In the genomic region with DNA sequence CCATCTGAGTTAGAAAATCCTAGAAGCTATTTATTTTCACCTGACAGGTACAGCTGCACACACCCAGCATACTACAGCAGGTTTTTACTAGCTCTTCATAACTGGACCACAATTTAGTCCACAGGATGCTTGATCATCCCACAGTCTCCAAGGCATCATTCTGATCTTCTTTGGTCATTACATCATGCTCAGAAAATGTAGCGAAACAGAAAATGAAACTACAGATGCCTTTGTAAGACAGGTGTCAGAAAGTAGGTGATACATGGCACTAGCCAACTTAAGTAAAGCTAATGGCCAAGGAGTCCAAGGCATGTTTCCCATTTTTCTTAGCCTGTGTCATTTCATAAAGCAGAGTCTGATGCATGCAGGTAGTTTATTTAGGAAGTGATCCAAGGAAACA, we compare ENCODE assay signal across 2 cellular contexts.
TF ChIP-seq lines count a peak whose summit lies in the region.

No MANE protein-coding gene starts in this region.

TF ChIP-seq in GM12878, 131 proteins besides CTCF, POLR2A, EP300 and RAD21:
- TF ChIP-seq, protein P1, sequence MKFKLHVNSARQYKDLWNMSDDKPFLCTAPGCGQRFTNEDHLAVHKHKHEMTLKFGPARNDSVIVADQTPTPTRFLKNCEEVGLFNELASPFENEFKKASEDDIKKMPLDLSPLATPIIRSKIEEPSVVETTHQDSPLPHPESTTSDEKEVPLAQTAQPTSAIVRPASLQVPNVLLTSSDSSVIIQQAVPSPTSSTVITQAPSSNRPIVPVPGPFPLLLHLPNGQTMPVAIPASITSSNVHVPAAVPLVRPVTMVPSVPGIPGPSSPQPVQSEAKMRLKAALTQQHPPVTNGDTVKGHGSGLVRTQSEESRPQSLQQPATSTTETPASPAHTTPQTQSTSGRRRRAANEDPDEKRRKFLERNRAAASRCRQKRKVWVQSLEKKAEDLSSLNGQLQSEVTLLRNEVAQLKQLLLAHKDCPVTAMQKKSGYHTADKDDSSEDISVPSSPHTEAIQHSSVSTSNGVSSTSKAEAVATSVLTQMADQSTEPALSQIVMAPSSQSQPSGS (IDR thresholded peaks at IDR 0.05; ENCODE audit: low read length) = 0 out of 2 replicates have a peak, but pooled peaks have one; percentile 38
- TF ChIP-seq, protein P2, sequence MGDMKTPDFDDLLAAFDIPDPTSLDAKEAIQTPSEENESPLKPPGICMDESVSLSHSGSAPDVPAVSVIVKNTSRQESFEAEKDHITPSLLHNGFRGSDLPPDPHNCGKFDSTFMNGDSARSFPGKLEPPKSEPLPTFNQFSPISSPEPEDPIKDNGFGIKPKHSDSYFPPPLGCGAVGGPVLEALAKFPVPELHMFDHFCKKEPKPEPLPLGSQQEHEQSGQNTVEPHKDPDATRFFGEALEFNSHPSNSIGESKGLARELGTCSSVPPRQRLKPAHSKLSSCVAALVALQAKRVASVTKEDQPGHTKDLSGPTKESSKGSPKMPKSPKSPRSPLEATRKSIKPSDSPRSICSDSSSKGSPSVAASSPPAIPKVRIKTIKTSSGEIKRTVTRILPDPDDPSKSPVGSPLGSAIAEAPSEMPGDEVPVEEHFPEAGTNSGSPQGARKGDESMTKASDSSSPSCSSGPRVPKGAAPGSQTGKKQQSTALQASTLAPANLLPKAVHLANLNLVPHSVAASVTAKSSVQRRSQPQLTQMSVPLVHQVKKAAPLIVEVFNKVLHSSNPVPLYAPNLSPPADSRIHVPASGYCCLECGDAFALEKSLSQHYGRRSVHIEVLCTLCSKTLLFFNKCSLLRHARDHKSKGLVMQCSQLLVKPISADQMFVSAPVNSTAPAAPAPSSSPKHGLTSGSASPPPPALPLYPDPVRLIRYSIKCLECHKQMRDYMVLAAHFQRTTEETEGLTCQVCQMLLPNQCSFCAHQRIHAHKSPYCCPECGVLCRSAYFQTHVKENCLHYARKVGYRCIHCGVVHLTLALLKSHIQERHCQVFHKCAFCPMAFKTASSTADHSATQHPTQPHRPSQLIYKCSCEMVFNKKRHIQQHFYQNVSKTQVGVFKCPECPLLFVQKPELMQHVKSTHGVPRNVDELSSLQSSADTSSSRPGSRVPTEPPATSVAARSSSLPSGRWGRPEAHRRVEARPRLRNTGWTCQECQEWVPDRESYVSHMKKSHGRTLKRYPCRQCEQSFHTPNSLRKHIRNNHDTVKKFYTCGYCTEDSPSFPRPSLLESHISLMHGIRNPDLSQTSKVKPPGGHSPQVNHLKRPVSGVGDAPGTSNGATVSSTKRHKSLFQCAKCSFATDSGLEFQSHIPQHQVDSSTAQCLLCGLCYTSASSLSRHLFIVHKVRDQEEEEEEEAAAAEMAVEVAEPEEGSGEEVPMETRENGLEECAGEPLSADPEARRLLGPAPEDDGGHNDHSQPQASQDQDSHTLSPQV (IDR thresholded peaks at IDR 0.05) = no peak
- TF ChIP-seq ATF7 (IDR thresholded peaks at IDR 0.05; ENCODE audit: low read depth) (peak; percentile 85), CEBPB (IDR thresholded peaks at IDR 0.05; ENCODE audit: borderline replicate concordance in 1 of 2, low read depth in 2 of 2, low read length in 2 of 2) (no peak)
TF ChIP-seq in GM12878: peak in this region for 2.

TF ChIP-seq in HEK293T, 16 proteins besides CTCF, POLR2A, EP300 and RAD21 (continued from another document):
- TF ChIP-seq, protein P3, sequence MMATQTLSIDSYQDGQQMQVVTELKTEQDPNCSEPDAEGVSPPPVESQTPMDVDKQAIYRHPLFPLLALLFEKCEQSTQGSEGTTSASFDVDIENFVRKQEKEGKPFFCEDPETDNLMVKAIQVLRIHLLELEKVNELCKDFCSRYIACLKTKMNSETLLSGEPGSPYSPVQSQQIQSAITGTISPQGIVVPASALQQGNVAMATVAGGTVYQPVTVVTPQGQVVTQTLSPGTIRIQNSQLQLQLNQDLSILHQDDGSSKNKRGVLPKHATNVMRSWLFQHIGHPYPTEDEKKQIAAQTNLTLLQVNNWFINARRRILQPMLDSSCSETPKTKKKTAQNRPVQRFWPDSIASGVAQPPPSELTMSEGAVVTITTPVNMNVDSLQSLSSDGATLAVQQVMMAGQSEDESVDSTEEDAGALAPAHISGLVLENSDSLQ (IDR thresholded peaks at IDR 0.05) = no peak
- TF ChIP-seq FOXM1 (IDR thresholded peaks at IDR 0.05; ENCODE audit: borderline replicate concordance) (no peak), FOXK2 (IDR thresholded peaks at IDR 0.05) (no peak), SP1 (IDR thresholded peaks at IDR 0.05) (no peak), L3MBTL2 (conservative IDR thresholded peaks at IDR 0.05) (no peak), NFRKB (IDR thresholded peaks at IDR 0.05) (no peak), TARDBP (IDR thresholded peaks at IDR 0.05) (no peak), SUZ12 (IDR thresholded peaks at IDR 0.05) (no peak), BHLHE40 (IDR thresholded peaks at IDR 0.05; ENCODE audit: borderline replicate concordance) (no peak), ELF4 (IDR thresholded peaks at IDR 0.05) (no peak), ARNT (IDR thresholded peaks at IDR 0.05) (no peak)
